Comparison of ENCODE assay signal across 19 cellular contexts in genomic region chr13:98678741-98679140, GRCh38.
"Had no signal": no experiment of that assay in that cellular context is flagged by ENCODE, and none has a peak within 500 bp of the region (broad histone marks: within the 10 kb centered on the region; RNA-seq: fewer than 3 reads in every experiment).

No MANE protein-coding gene starts in this region.

- H3K4me3 ChIP-seq: colonic mucosa, hepatocyte, left ventricle myocardium inferior, lower lobe of right lung, ovary, right atrium auricular region, sigmoid colon, skin epidermis had no signal

- H3K9me3 Mint-ChIP-seq: naive B cell, nephron had no signal

- H3K4me1 Mint-ChIP-seq: naive B cell, nephron had no signal

- H3K4me3 Mint-ChIP-seq: naive B cell, nephron had no signal

- H3K9me3 ChIP-seq: colonic mucosa, left ventricle myocardium inferior, lower lobe of right lung, neutrophil, ovary, right atrium auricular region, sigmoid colon had no signal

- H3K79me2 ChIP-seq: hepatocyte had no signal

- H3K4me2 ChIP-seq: hepatocyte had no signal

- H3K36me3 Mint-ChIP-seq: naive B cell had no signal

- ATAC-seq: left cardiac atrium, lower lobe of right lung had no signal

- H3K27ac ChIP-seq: colonic mucosa, hepatocyte, left ventricle myocardium inferior, lower lobe of right lung, neutrophil, ovary, right atrium auricular region, sigmoid colon had no signal

- H3K4me1 ChIP-seq: colonic mucosa, left ventricle myocardium inferior, lower lobe of right lung, right atrium auricular region had no signal

- DNase-seq: colonic mucosa; dermis blood vessel endothelial cell; head of caudate nucleus; kidney; left cardiac atrium; left ventricle myocardium inferior; lower lobe of right lung; mesendoderm; naive B cell; ovary; sigmoid colon; stimulated activated CD4-positive, alpha-beta T cell treated with anti-CD3 and anti-CD28 coated beads, Interleukin-12 subunit alpha, Interleukin-12 subunit beta, amount 100 ng/mL, for 4 hours; stimulated activated naive CD4-positive, alpha-beta T cell treated with Interleukin-2 at 50 U/mL for 16 hours; trophoblast cell had no signal

- H3K27me3 ChIP-seq: colonic mucosa, hepatocyte, neutrophil, ovary, right atrium auricular region, sigmoid colon had no signal

- H3K27ac Mint-ChIP-seq: naive B cell, nephron had no signal

- H3K36me3 ChIP-seq: colonic mucosa, left ventricle myocardium inferior, lower lobe of right lung, neutrophil, ovary, right atrium auricular region, sigmoid colon had no signal

- FAIRE-seq: kidney had no signal

- H2AFZ ChIP-seq: hepatocyte had no signal
